19 cellular contexts compared by ENCODE assay signal in genomic region chr11:26651916-26652315, GRCh38.
"Had no signal": no experiment of that assay in that cellular context is flagged by ENCODE, and none has a peak within 500 bp of the region (broad histone marks: within the 10 kb centered on the region; RNA-seq: fewer than 3 reads in every experiment).

No MANE protein-coding gene starts in this region.

- H3K27ac ChIP-seq: ascending aorta, cardiac muscle cell, heart left ventricle, neutrophil, skin epidermis, stomach, thoracic aorta, WERI-Rb-1 had no signal

- H3K36me3 ChIP-seq: ascending aorta, cardiac muscle cell, heart left ventricle, neutrophil, stomach, thoracic aorta, WERI-Rb-1 had no signal

- H3K9me3 ChIP-seq: ascending aorta, heart left ventricle, neutrophil, stomach, thoracic aorta had no signal

- H3K4me3 ChIP-seq: ascending aorta, cardiac muscle cell, heart left ventricle, skin epidermis, stomach, thoracic aorta had no signal

- ATAC-seq: activated naive CD8-positive, alpha-beta T cell treated with anti-CD3 and anti-CD28 coated beads, Interleukin-2, amount 50 U/mL, for 24 hours; heart left ventricle; naive thymus-derived CD4-positive, alpha-beta T cell had no signal

- FAIRE-seq: colon, endothelial cell of umbilical vein had no signal

- H3K27me3 ChIP-seq: ascending aorta, cardiac muscle cell, heart left ventricle, neutrophil, stomach had no signal

- H3K4me1 ChIP-seq: ascending aorta, heart left ventricle, stomach had no signal

- DNase-seq: activated CD4-positive, alpha-beta T cell treated with anti-CD3 and anti-CD28 coated beads for 48 hours; activated naive CD4-positive, alpha-beta T cell treated with Interleukin-2 at 50 U/mL for 16 hours; activated naive CD8-positive, alpha-beta T cell treated with anti-CD3 and anti-CD28 coated beads, Interleukin-2, amount 50 U/mL, for 24 hours; effector CD4-positive, alpha-beta T cell; foreskin melanocyte; heart left ventricle; mammary epithelial cell; naive thymus-derived CD4-positive, alpha-beta T cell; retina; stimulated activated CD4-positive, alpha-beta T cell treated with anti-CD3 and anti-CD28 coated beads, Interleukin-4, amount 100 ng/mL, for 4 hours; stomach; WERI-Rb-1 had no signal
